Comparison of ENCODE assay signal across 10 cellular contexts in the genomic region with DNA sequence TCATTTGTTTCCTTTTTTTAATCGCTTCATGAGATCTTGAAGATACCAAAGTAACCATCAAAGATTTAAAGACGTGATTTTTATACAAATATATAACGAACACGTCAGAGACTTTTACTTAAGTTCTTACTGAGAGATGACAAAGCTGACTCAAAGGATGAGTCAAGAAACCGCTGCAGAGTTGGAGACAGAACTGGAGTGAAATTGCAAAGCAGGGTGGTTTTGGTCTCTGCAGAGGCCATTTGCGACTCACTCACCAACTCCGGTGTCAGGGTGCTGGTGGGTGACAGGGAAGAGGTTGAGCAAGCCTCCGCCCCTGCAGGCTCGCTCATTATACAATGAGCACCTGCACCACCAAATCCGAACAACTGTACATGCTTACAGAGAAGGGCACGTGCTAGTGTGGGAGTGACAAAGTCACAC.
A peak's percentile ranks its signal among the peaks of the same experiment; 100 is the strongest.
DNase-seq lines count a peak whose midpoint lies in the region; ATAC-seq and TF ChIP-seq lines count a peak whose summit lies in the region.
"Had no signal": no experiment of that assay in that cellular context is flagged by ENCODE, and none has a peak within 500 bp of the region (broad histone marks: within the 10 kb centered on the region; RNA-seq: fewer than 3 reads in every experiment).

No MANE protein-coding gene starts in this region.

- H3K23me2 ChIP-seq in H9 (ENCODE audit: insufficient read length, low read depth, low read length, poor library complexity, severe bottlenecking) = no peaks in the 10 kb centered on the region

- no peak overlapping the region for H4K91ac ChIP-seq in H9 (ENCODE audit: insufficient read length, low read depth, low read length)

- no peak overlapping the region for H3K23ac ChIP-seq in H9 (ENCODE audit: insufficient read length, low read depth, low read length)

- H3T11ph ChIP-seq in H9 (ENCODE audit: low read length) = no peak overlapping the region

- H3K56ac ChIP-seq in H9 (ENCODE audit: insufficient read length, low read depth, low read length) = no peak overlapping the region

- CTCF ChIA-PET in T-cell (lab: Charles Lee) = no interaction called here

- no peak overlapping the region for H2BK20ac ChIP-seq in H9 (ENCODE audit: low read depth, low read length, poor library complexity, severe bottlenecking)

- H4K5ac ChIP-seq in H9 (ENCODE audit: insufficient read length, low read depth, low read length) = no peak overlapping the region

- no peak overlapping the region for H3K4me3 ChIP-seq in cardiac fibroblast (replicated peaks in 1 of 2; ENCODE audit: low read depth in 2 of 2, low read length in 2 of 2)
- H3K4me3 ChIP-seq: right lobe of liver had no signal

- no peak overlapping the region for H3K4me2 ChIP-seq in H9 (ENCODE audit: insufficient read depth, insufficient read length, low read length)

- H2AK5ac ChIP-seq in H9 (ENCODE audit: insufficient read length, low read length) = no peak overlapping the region

- no CpG with 5 or more reads among the region's 11 CpGs for WGBS in H9 (ENCODE audit: extremely low coverage, insufficient read length, low lambda C conversion rate)

- H3K36me3 Mint-ChIP-seq in H9 (ENCODE audit: insufficient read depth in 1 of 3, low read depth in 3 of 3) = peaks cover 35 to 61% (median 57%) of the 10 kb centered on the region in 3 experiments
- H3K36me3 Mint-ChIP-seq in T-cell = peaks cover 40% of the 10 kb centered on the region

- H3K14ac ChIP-seq in H9 (ENCODE audit: insufficient read depth, low read length) = no peak overlapping the region

- H3K4me1 Mint-ChIP-seq in H9 = peaks cover 28 to 40% of the 10 kb centered on the region in 2 experiments
- peaks cover 0 to 27% (median 8%) of the 10 kb centered on the region in 3 donors for H3K4me1 Mint-ChIP-seq in T-cell

- no peaks in the 10 kb centered on the region; a peak in 1 of 5 replicates for H3K9me3 Mint-ChIP-seq in H9
- H3K9me3 Mint-ChIP-seq in T-cell = no peaks in the 10 kb centered on the region

- H3K4me3 Mint-ChIP-seq in H9 (no peak overlapping the region), T-cell (peak overlapping the region in 2 of 3 donors; percentile 25 to 48)

- no peak overlapping the region for H2AFZ ChIP-seq in H9 (ENCODE audit: low read length)

- ATAC-seq in T-cell (replicated peaks in 1 of 4) = peak; percentile 65 to 73 (median 68)
- no peak for ATAC-seq in GM19455 (IDR thresholded peaks at IDR 0.05; ENCODE audit: unreplicated experiment)

- H3K9ac ChIP-seq in H9 (ENCODE audit: extremely low read depth, insufficient read length, low read length) = no peak overlapping the region

- TF ChIP-seq CTCF in H9 (conservative IDR thresholded peaks at IDR 0.05) (no peak), cardiac fibroblast (IDR thresholded peaks at IDR 0.05; ENCODE audit: low read depth, low read length) (no peak)

- H3K4me1 ChIP-seq in H9 (ENCODE audit: insufficient read depth, low read length) = no peaks in the 10 kb centered on the region
- H3K4me1 ChIP-seq: right lobe of liver had no signal

- no peak overlapping the region for H2BK12ac ChIP-seq in H9 (ENCODE audit: insufficient read length, low read depth, low read length)

- H2BK15ac ChIP-seq in H9 (ENCODE audit: low read depth, low read length) = no peak overlapping the region

- DNase-seq in H9 = no peak
- DNase-seq in T-cell = peak in 11 of 34 experiments; percentile 12 to 42 (median 25)
- peak; percentile 29 to 89 for DNase-seq in cardiac fibroblast (ENCODE audit: low read depth in 2 of 2)
- peak; percentile 16 for DNase-seq in stimulated activated CD4-positive, alpha-beta T cell treated with anti-CD3 and anti-CD28 coated beads, Interleukin-2, amount 100 ng/mL, for 4 hours (ENCODE audit: low read depth)
- no peak for DNase-seq in SKM-1 treated with dmso at 0.1 percent for 144 hours (lab: John Stamatoyannopoulos, UW; ENCODE audit: unreplicated experiment)
- no peak for DNase-seq in SHP77 (lab: John Stamatoyannopoulos, UW)
- DNase-seq in DMS 273 treated with DMSO at 0.1 percent for 48 hours (lab: John Stamatoyannopoulos, UW) = no peak
- DNase-seq: hippocampal formation, right lobe of liver had no signal

- H3K27ac ChIP-seq in H9 (ENCODE audit: insufficient read length, low read depth, low read length) = no peak overlapping the region
- H3K27ac ChIP-seq: right lobe of liver had no signal

- H3K79me1 ChIP-seq in H9 (ENCODE audit: insufficient read depth, low read depth, low read length, poor library complexity, severe bottlenecking) = peaks cover 10% of the 10 kb centered on the region

- no peaks in the 10 kb centered on the region for H4K20me1 ChIP-seq in H9 (ENCODE audit: control insufficient read depth, insufficient read depth, insufficient read length)

- POLR2A ChIA-PET in T-cell (lab: Charles Lee) = no interaction called here

- no peaks in the 10 kb centered on the region; the same call in 1 of the 2 replicates for H3K79me2 ChIP-seq in H9 (ENCODE audit: insufficient read depth, low read length)

- no peak overlapping the region for H2BK120ac ChIP-seq in H9 (ENCODE audit: low read depth, low read length, poor library complexity, severe bottlenecking)

- H3K27ac Mint-ChIP-seq in H9 (peak overlapping the region in 2 of 3 experiments; percentile 58 to 92; a peak in 3 of 7 replicates), T-cell (peak overlapping the region; percentile 71 to 85)

- H3K18ac ChIP-seq in H9 (ENCODE audit: insufficient read length, low read depth, low read length) = no peak overlapping the region

- H3K4ac ChIP-seq in H9 (ENCODE audit: low read depth, low read length) = no peak overlapping the region

- no peaks in the 10 kb centered on the region for H3K9me3 ChIP-seq in H9 (ENCODE audit: control insufficient read depth, low read depth, low read length)
- H3K9me3 ChIP-seq: right lobe of liver had no signal

- no peak overlapping the region for H2BK5ac ChIP-seq in H9 (ENCODE audit: insufficient read length, low read length)

- no peak overlapping the region for H4K8ac ChIP-seq in H9 (replicated peaks; ENCODE audit: insufficient read length, low read depth, low read length)

- H3K27me3 ChIP-seq in H9 (ENCODE audit: insufficient read depth, low read length) = no peaks in the 10 kb centered on the region
- H3K27me3 ChIP-seq: right lobe of liver had no signal

- H3K27me3 Mint-ChIP-seq in H9 (ENCODE audit: low read depth) = no peaks in the 10 kb centered on the region
- H3K27me3 Mint-ChIP-seq in T-cell = no peaks in the 10 kb centered on the region

Comparison
In these comparisons a context has a peak if more than half of its experiments do, and no peak if none do; other contexts are left out.
1. DNase-seq: peak in cardiac fibroblast (2 of 2) and stimulated activated CD4-positive, alpha-beta T cell treated with anti-CD3 and anti-CD28 coated beads, Interleukin-2, amount 100 ng/mL, for 4 hours (single experiment); none in H9 (single experiment), SKM-1 treated with dmso at 0.1 percent for 144 hours (single experiment), SHP77 (0 of 2) and DMS 273 treated with DMSO at 0.1 percent for 48 hours (single experiment).
2. H3K4me3 Mint-ChIP-seq: peak in T-cell (2 of 3); none in H9 (0 of 2).